Comparison of ENCODE assay signal across 10 cellular contexts in genomic region chr7:128833148-128833938, GRCh38. TPM values are rescaled to one million over a fixed set of nuclear protein-coding genes. Genes with fewer than 3 reads are reported as not detected.
DNase-seq lines count a peak whose midpoint lies in the region; ATAC-seq and TF ChIP-seq lines count a peak whose summit lies in the region.
"Had no signal": no experiment of that assay in that cellular context is flagged by ENCODE, and none has a peak within 500 bp of the region (broad histone marks: within the 10 kb centered on the region; RNA-seq: fewer than 3 reads in every experiment).

No MANE protein-coding gene starts in this region.

- no peaks in the 10 kb centered on the region for H3K9me3 ChIP-seq in tibial nerve

- no peak for TF ChIP-seq POLR2A in tibial nerve (IDR thresholded peaks at IDR 0.05)

- DNase-seq in NCI-H2081 (lab: John Stamatoyannopoulos, UW) (peak; percentile 14 to 55), NCI-H2081 treated with DMSO at 0.1 percent for 48 hours (lab: John Stamatoyannopoulos, UW) (no peak), cardiac fibroblast (ENCODE audit: low read depth in 2 of 2) (peak; percentile 91 to 93), left kidney (ENCODE audit: low read depth, low spot score) (peak; percentile 82), tibial nerve (ENCODE audit: low spot score in 2 of 2) (peak in 1 of 2 donors; percentile 46), H4 (ENCODE audit: low spot score) (no peak)
- DNase-seq in stimulated activated naive CD8-positive, alpha-beta T cell treated with anti-CD3 and anti-CD28 coated beads, Interleukin-15, amount 100 ng/mL, for 72 hours = no peak
- no peak for DNase-seq in effector CD4-positive, alpha-beta T cell

- ATAC-seq in stimulated activated naive CD8-positive, alpha-beta T cell treated with anti-CD3 and anti-CD28 coated beads, Interleukin-15, amount 100 ng/mL, for 72 hours = no peak

- H3K4me3 Mint-ChIP-seq in stimulated activated naive CD8-positive, alpha-beta T cell treated with anti-CD3 and anti-CD28 coated beads, Interleukin-15, amount 100 ng/mL, for 72 hours = no peak overlapping the region
- H3K4me3 Mint-ChIP-seq: B cell had no signal

- TF ChIP-seq EP300 in tibial nerve (IDR thresholded peaks at IDR 0.05) = no peak

- H3K4me3 ChIP-seq in cardiac fibroblast (replicated peaks in 1 of 2; ENCODE audit: low read depth in 2 of 2, low read length in 2 of 2) (peak overlapping the region; percentile 68 to 80), tibial nerve (no peak overlapping the region)

- H3K27ac ChIP-seq in tibial nerve = peak overlapping the region; percentile 20 to 79 (median 66)

- H3K27me3 Mint-ChIP-seq in stimulated activated naive CD8-positive, alpha-beta T cell treated with anti-CD3 and anti-CD28 coated beads, Interleukin-15, amount 100 ng/mL, for 72 hours = peaks cover 52% of the 10 kb centered on the region

- WGBS in tibial nerve, 2 donors = 6 to 8% methylated on average over 11 to 13 of the region's 13 CpGs

- H3K9me3 Mint-ChIP-seq in stimulated activated naive CD8-positive, alpha-beta T cell treated with anti-CD3 and anti-CD28 coated beads, Interleukin-15, amount 100 ng/mL, for 72 hours = no peaks in the 10 kb centered on the region

- no peak overlapping the region for H3K27ac Mint-ChIP-seq in stimulated activated naive CD8-positive, alpha-beta T cell treated with anti-CD3 and anti-CD28 coated beads, Interleukin-15, amount 100 ng/mL, for 72 hours
- H3K27ac Mint-ChIP-seq: B cell had no signal

- peaks cover 44% of the 10 kb centered on the region for H3K4me1 Mint-ChIP-seq in stimulated activated naive CD8-positive, alpha-beta T cell treated with anti-CD3 and anti-CD28 coated beads, Interleukin-15, amount 100 ng/mL, for 72 hours

- peaks cover 0 to 51% (median 29%) of the 10 kb centered on the region in 4 donors for H3K4me1 ChIP-seq in tibial nerve

- peaks cover 0 to 5% (median 0%) of the 10 kb centered on the region in 3 donors for H3K36me3 ChIP-seq in tibial nerve

- peaks cover 0 to 35% of the 10 kb centered on the region in 2 donors for H3K27me3 ChIP-seq in tibial nerve

- no peak for TF ChIP-seq CTCF in cardiac fibroblast (IDR thresholded peaks at IDR 0.05; ENCODE audit: low read depth, low read length)
- TF ChIP-seq CTCF in tibial nerve (IDR thresholded peaks at IDR 0.05) = no peak

RNA-seq across cellular contexts. Expression of gene FLNC, which starts 3.1 kb away (rescaled TPM):
- 10 to 100 TPM in 2 of 4 donors, 1 to 10 TPM in 2; 5.5 to 13.5 (median 9.0) TPM for total RNA-seq in tibial nerve
- total RNA-seq in H4 (2014; rRNA removed; shearing (Covaris generic)) = 0.10 and 0.14 TPM in 2 replicates
- total RNA-seq: B cell had no signal

RNA-seq across cellular contexts. Expression of gene ATP6V1F, which starts 29.3 kb away (rescaled TPM):
- total RNA-seq in tibial nerve = 100 to 1,000 TPM in 1 of 4 donors, 10 to 100 TPM in 3; 57.9 to 122 (median 75.4) TPM
- total RNA-seq in H4 (2014; rRNA removed; shearing (Covaris generic)) = 119 and 124 TPM in 2 replicates

RNA-seq across cellular contexts. Expression of gene CCDC136, which starts 41.6 kb away (rescaled TPM):
- total RNA-seq in tibial nerve = 10 to 100 TPM in 1 of 4 donors, 1 to 10 TPM in 3; 4.5 to 12.4 (median 7.2) TPM
- total RNA-seq in H4 (2014; rRNA removed; shearing (Covaris generic)) = 5.0 and 5.2 TPM in 2 replicates

RNA-seq across cellular contexts. Expression of gene OPN1SW, which starts 57.7 kb away (rescaled TPM):
- total RNA-seq in tibial nerve = not detected
- not detected in 2 replicates for total RNA-seq in H4 (2014; rRNA removed; shearing (Covaris generic))
- total RNA-seq: B cell; T-helper 1 cell treated with Interleukin-12 subunit alpha and Interleukin-12 subunit beta and Interleukin-4 antibody, amounts not matched to agents 30 ng/mL and 1 ng/mL, for 36 hours had no signal

Comparison
In these comparisons a context has a peak if more than half of its experiments do, and no peak if none do; other contexts are left out.
1. DNase-seq: peak in NCI-H2081 (2 of 2), cardiac fibroblast (2 of 2) and left kidney (single experiment); none in NCI-H2081 treated with DMSO at 0.1 percent for 48 hours (single experiment), stimulated activated naive CD8-positive, alpha-beta T cell treated with anti-CD3 and anti-CD28 coated beads, Interleukin-15, amount 100 ng/mL, for 72 hours (0 of 2), H4 (single experiment) and effector CD4-positive, alpha-beta T cell (single experiment).
2. H3K4me3 ChIP-seq: peak in cardiac fibroblast (2 of 2); none in tibial nerve (0 of 4).